8 cellular contexts compared by ENCODE assay signal in the genomic region with DNA sequence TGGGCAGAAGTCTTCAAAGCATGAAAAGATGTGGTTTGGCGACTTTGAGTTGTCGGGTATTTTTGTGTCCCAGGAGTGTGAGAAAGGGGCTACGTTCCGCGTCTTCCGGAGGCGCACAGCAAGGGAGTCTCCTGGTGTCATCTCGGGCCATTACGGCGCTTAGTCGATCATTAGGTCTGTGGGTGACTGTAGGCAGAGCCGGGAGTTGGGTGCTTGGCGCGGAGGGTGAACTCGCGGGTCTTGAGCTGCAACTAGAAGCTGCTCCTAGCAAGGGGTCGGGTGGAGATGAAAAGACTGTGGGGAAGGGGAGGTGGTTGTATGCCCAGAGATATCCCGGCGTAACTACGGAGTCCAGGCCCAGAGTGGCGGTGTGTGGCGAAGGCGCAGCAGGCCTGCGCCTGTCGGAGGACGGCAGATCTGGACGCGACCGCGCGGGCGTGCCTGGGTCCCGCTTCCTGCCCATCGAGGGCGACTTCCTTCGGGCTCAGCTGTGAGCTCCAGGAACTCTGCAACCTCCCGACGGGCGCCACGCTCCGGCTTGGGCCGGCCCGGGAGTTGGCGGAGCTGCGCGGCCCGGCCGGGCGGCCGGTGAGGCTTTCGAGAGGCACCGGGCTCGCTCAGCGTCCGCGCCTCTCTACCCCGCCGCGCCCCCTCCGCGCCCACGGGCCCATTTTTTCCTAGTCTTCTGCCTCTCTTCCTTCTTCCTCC. TPM values are rescaled to one million over a fixed set of nuclear protein-coding genes. Genes with fewer than 3 reads are reported as not detected.
A peak's percentile ranks its signal among the peaks of the same experiment; 100 is the strongest.
DNase-seq lines count a peak whose midpoint lies in the region; ATAC-seq and TF ChIP-seq lines count a peak whose summit lies in the region.

No MANE protein-coding gene starts in this region.

- TF ChIP-seq CTCF in breast epithelium (IDR thresholded peaks at IDR 0.05) (no peak), MCF 10A (IDR thresholded peaks at IDR 0.05; ENCODE audit: unreplicated experiment) (no peak), WI38 (IDR thresholded peaks at IDR 0.05; ENCODE audit: low read depth, low read length) (no peak), suprapubic skin (IDR thresholded peaks at IDR 0.05) (no peak)

- H3K9me3 Mint-ChIP-seq in MCF 10A (ENCODE audit: unreplicated experiment) = peaks cover 16% of the 10 kb centered on the region
- peaks cover 0 to 12% (median 0%) of the 10 kb centered on the region in 6 donors for H3K9me3 Mint-ChIP-seq in immature natural killer cell

- TF ChIP-seq EP300 in suprapubic skin (IDR thresholded peaks at IDR 0.05) = no peak

- 5% methylated on average over 46 of the region's 62 CpGs for WGBS in suprapubic skin

- intact Hi-C loops in breast epithelium (cut with DNase I; ENCODE audit: low total_unique reads) (loop anchor here (5.0 to 10.0 kb wide), 2 partner anchors 360 to 692 kb away; no protein-coding TSS in a partner anchor), MCF 10A (cut with micrococcal nuclease) (no loop called here)

- CTCF ChIA-PET in MCF 10A (lab: Yijun Ruan, JAX) = interaction anchor here (2.4 to 4.7 kb wide), 3 partner anchors 15 to 816 kb away, joined by 25 to 32 read pairs (median 31); no protein-coding TSS in a partner anchor

- peaks cover 22 to 81% of the 10 kb centered on the region in 2 donors for H3K27me3 ChIP-seq in breast epithelium
- H3K27me3 ChIP-seq in suprapubic skin = peaks cover 90% of the 10 kb centered on the region

- no TSS peak for BruUV-seq in MCF 10A (replicated peaks; lab: Mats Ljungman, UMichigan)

- DNase-seq in breast epithelium (ENCODE audit: low spot score in 2 of 2) (no peak), MCF 10A (ENCODE audit: unreplicated experiment) (no peak), immature natural killer cell (no peak), suprapubic skin (ENCODE audit: low spot score in 2 of 2) (no peak), C1 segment of cervical spinal cord (lab: John Stamatoyannopoulos, UW) (no peak)

- H3K9me3 ChIP-seq in breast epithelium (peaks cover 0 to 12% of the 10 kb centered on the region in 2 donors), suprapubic skin (no peaks in the 10 kb centered on the region)

- POLR2A ChIA-PET in MCF 10A (lab: Yijun Ruan, JAX) = no interaction called here

- H3K4me1 Mint-ChIP-seq in MCF 10A (ENCODE audit: insufficient read depth, unreplicated experiment) = no peaks in the 10 kb centered on the region
- H3K4me1 Mint-ChIP-seq in immature natural killer cell = peaks cover 30 to 33% of the 10 kb centered on the region in 2 donors

- TF ChIP-seq POLR2A in breast epithelium (IDR thresholded peaks at IDR 0.05) = no peak
- no peak for TF ChIP-seq POLR2A in suprapubic skin (IDR thresholded peaks at IDR 0.05)

- H3K27ac Mint-ChIP-seq in MCF 10A (ENCODE audit: low read depth, unreplicated experiment) (no peak overlapping the region), immature natural killer cell (peak overlapping the region in 2 of 6 donors; percentile 5 to 7)

- H3K4me3 ChIP-seq in breast epithelium = peak overlapping the region; percentile 33 to 68 (median 39)
- H3K4me3 ChIP-seq in WI38 (ENCODE audit: low read depth, low read length) = peak overlapping the region; percentile 56
- H3K4me3 ChIP-seq in suprapubic skin = peak overlapping the region; percentile 48

- ATAC-seq in HG03175 (IDR thresholded peaks at IDR 0.05; ENCODE audit: unreplicated experiment) (no peak), GM19467 (IDR thresholded peaks at IDR 0.05; ENCODE audit: unreplicated experiment) (no peak)

- H3K36me3 ChIP-seq in breast epithelium (no peaks in the 10 kb centered on the region), suprapubic skin (no peaks in the 10 kb centered on the region)

- H3K27ac ChIP-seq in breast epithelium (no peak overlapping the region), suprapubic skin (no peak overlapping the region)

- H3K4me3 Mint-ChIP-seq in MCF 10A (ENCODE audit: unreplicated experiment) = no peak overlapping the region
- H3K4me3 Mint-ChIP-seq in immature natural killer cell = peak overlapping the region; percentile 77 to 90 (median 82)

- H3K27me3 Mint-ChIP-seq in MCF 10A (ENCODE audit: insufficient read depth, unreplicated experiment) (no peaks in the 10 kb centered on the region), immature natural killer cell (ENCODE audit: low read depth in 3 of 3) (peaks cover 32 to 57% (median 52%) of the 10 kb centered on the region in 3 donors)

- H3K4me1 ChIP-seq in breast epithelium (peaks cover 7 to 9% of the 10 kb centered on the region in 2 donors), suprapubic skin (peaks cover 50% of the 10 kb centered on the region)

- H3K36me3 Mint-ChIP-seq in MCF 10A (ENCODE audit: insufficient read depth, unreplicated experiment) (no peaks in the 10 kb centered on the region), immature natural killer cell (peaks cover 0 to 3% (median 3%) of the 10 kb centered on the region in 3 donors)

RNA-seq across cellular contexts. Expression of a gene that starts 2.7 kb away (rescaled TPM):
- total RNA-seq in breast epithelium (under 1 TPM in 1 of 3 donors, not detected in 2; under 0.01 TPM), MCF 10A (2022) (0.34 and 0.42 TPM in 2 replicates), suprapubic skin (under 1 TPM in 2 of 4 donors, not detected in 2; 0.24 to 0.26 TPM)
- polyA plus RNA-seq in immature natural killer cell = not detected
